23 cellular contexts compared by ENCODE assay signal in the genomic region with DNA sequence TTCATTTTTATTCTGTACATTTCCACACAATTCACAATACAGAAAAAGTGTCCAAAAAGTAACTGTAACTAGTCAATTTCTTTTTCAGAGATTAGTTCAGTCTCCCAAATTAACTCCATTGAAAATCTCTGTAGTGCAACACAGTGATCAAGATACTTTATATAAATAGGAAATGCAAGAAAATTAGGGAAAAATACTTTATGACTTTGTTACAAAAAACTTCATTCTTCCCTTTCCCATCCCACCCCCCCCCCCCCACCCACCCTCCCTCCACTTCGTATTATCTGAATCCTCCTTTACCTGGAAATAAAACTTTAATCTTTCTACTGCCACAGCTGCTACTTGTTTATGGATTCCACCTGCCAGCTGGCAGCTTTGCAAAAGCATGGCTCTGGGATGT. TPM values are rescaled to one million over a fixed set of nuclear protein-coding genes. Genes with fewer than 3 reads are reported as not detected.
"Had no signal": no experiment of that assay in that cellular context is flagged by ENCODE, and none has a peak within 500 bp of the region (broad histone marks: within the 10 kb centered on the region; RNA-seq: fewer than 3 reads in every experiment).

No MANE protein-coding gene starts in this region.

- H3K4me1 ChIP-seq: esophagus muscularis mucosa, gastrocnemius medialis, heart right ventricle, left lung, lower lobe of right lung had no signal

- H3K27ac ChIP-seq: coronary artery, dorsolateral prefrontal cortex, esophagus muscularis mucosa, gastrocnemius medialis, heart right ventricle, left lung, lower lobe of right lung had no signal

- H3K36me3 ChIP-seq: esophagus muscularis mucosa, gastrocnemius medialis, heart right ventricle, left lung, lower lobe of right lung had no signal

- H3K27me3 ChIP-seq: dorsolateral prefrontal cortex, esophagus muscularis mucosa, gastrocnemius medialis, heart right ventricle, left lung had no signal

- ATAC-seq: gastrocnemius medialis, heart right ventricle, left cardiac atrium, left lung, left ventricle myocardium superior, lower lobe of right lung, mucosa of descending colon had no signal

- H3K4me3 ChIP-seq: coronary artery, dorsolateral prefrontal cortex, esophagus muscularis mucosa, gastrocnemius medialis, heart right ventricle, left lung, lower lobe of right lung, mucosa of descending colon had no signal

- DNase-seq: dermis blood vessel endothelial cell; dorsolateral prefrontal cortex; effector CD4-positive, alpha-beta T cell; effector memory CD4-positive, alpha-beta T cell; foreskin melanocyte; gastrocnemius medialis; glutamatergic neuron; heart right ventricle; hippocampal formation; left cardiac atrium; left lung; left ventricle myocardium superior; lower lobe of right lung; mesenchymal stem cell; mucosa of descending colon; naive B cell had no signal

- H3K9me3 ChIP-seq: gastrocnemius medialis, left lung, mucosa of descending colon had no signal

- FAIRE-seq: colon, endothelial cell of umbilical vein, islet of Langerhans, keratinocyte had no signal

RNA-seq across cellular contexts. Expression of gene PTN, which starts 37.5 kb away (rescaled TPM):
- total RNA-seq: endothelial cell of umbilical vein, lung microvascular endothelial cell had no signal
- polyA plus RNA-seq: keratinocyte had no signal
